ENCODE assay signal across 10 cellular contexts in the genomic region with DNA sequence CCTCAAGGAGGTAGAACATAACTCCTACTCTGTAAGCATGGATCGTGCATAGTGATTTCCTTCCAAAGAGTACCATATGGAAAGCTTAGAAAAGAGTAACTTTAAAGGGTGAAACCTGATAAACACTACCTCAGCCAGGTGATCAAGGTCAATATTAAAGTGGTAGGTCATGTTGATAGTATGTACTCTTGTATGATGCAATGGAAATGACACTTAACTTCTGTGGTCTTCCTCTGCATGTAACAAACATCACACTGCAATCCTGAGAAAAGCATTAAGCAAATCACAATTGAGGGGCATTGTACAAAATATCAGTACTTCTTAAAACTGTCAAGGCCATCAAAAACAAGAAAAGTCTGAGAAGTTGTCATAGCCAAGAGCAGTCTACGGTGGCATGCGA.
"Had no signal": no experiment of that assay in that cellular context is flagged by ENCODE, and none has a peak within 500 bp of the region (broad histone marks: within the 10 kb centered on the region; RNA-seq: fewer than 3 reads in every experiment).

No MANE protein-coding gene starts in this region.

- H3K4me1 ChIP-seq: HAP-1 had no signal

- H2AFZ ChIP-seq: GM23248 had no signal

- H3K36me3 ChIP-seq: HAP-1 had no signal

- H3K4me3 ChIP-seq: GM23248, HAP-1 had no signal

- H3K4me3 Mint-ChIP-seq: HFFc6 had no signal

- H3K9me3 ChIP-seq: HAP-1 had no signal

- H3K27ac ChIP-seq: GM23248, HL-60, KMS-11 had no signal

- H3K9ac ChIP-seq: GM23248, KMS-11 had no signal

- H3K4me2 ChIP-seq: KMS-11 had no signal

- DNase-seq: GM23248, GOT3, H7, HFFc6, IMR-90, KBM-7 had no signal

- H3K27ac Mint-ChIP-seq: HFFc6 had no signal

- ATAC-seq: HCT116 had no signal
